In genomic region chr2:190334479-190335224, GRCh38 we compare ENCODE assay signal across 1 cellular context.
A peak's percentile ranks its signal among the peaks of the same experiment; 100 is the strongest.
TF ChIP-seq lines count a peak whose summit lies in the region.

No MANE protein-coding gene starts in this region.

TF ChIP-seq in HepG2, 621 proteins besides CTCF, POLR2A, EP300 and RAD21 (continued from another document and continues in another):
- TF ChIP-seq, protein P1, sequence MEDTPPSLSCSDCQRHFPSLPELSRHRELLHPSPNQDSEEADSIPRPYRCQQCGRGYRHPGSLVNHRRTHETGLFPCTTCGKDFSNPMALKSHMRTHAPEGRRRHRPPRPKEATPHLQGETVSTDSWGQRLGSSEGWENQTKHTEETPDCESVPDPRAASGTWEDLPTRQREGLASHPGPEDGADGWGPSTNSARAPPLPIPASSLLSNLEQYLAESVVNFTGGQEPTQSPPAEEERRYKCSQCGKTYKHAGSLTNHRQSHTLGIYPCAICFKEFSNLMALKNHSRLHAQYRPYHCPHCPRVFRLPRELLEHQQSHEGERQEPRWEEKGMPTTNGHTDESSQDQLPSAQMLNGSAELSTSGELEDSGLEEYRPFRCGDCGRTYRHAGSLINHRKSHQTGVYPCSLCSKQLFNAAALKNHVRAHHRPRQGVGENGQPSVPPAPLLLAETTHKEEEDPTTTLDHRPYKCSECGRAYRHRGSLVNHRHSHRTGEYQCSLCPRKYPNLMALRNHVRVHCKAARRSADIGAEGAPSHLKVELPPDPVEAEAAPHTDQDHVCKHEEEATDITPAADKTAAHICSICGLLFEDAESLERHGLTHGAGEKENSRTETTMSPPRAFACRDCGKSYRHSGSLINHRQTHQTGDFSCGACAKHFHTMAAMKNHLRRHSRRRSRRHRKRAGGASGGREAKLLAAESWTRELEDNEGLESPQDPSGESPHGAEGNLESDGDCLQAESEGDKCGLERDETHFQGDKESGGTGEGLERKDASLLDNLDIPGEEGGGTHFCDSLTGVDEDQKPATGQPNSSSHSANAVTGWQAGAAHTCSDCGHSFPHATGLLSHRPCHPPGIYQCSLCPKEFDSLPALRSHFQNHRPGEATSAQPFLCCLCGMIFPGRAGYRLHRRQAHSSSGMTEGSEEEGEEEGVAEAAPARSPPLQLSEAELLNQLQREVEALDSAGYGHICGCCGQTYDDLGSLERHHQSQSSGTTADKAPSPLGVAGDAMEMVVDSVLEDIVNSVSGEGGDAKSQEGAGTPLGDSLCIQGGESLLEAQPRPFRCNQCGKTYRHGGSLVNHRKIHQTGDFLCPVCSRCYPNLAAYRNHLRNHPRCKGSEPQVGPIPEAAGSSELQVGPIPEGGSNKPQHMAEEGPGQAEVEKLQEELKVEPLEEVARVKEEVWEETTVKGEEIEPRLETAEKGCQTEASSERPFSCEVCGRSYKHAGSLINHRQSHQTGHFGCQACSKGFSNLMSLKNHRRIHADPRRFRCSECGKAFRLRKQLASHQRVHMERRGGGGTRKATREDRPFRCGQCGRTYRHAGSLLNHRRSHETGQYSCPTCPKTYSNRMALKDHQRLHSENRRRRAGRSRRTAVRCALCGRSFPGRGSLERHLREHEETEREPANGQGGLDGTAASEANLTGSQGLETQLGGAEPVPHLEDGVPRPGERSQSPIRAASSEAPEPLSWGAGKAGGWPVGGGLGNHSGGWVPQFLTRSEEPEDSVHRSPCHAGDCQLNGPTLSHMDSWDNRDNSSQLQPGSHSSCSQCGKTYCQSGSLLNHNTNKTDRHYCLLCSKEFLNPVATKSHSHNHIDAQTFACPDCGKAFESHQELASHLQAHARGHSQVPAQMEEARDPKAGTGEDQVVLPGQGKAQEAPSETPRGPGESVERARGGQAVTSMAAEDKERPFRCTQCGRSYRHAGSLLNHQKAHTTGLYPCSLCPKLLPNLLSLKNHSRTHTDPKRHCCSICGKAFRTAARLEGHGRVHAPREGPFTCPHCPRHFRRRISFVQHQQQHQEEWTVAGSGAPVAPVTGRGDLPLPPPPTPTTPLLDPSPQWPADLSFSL (CRISPR knock-in tag; IDR thresholded peaks at IDR 0.05): no peak
- peak; percentile 65; the same call in 1 of the 2 replicates for TF ChIP-seq KLF6 (CRISPR knock-in tag; IDR thresholded peaks at IDR 0.05)
- TF ChIP-seq ZSCAN21 (CRISPR knock-in tag; IDR thresholded peaks at IDR 0.05; ENCODE audit: borderline replicate concordance): no peak
- no peak for TF ChIP-seq ARNT2 (CRISPR knock-in tag; IDR thresholded peaks at IDR 0.05; ENCODE audit: low read depth)
- TF ChIP-seq ZFAT (CRISPR knock-in tag; conservative IDR thresholded peaks at IDR 0.05): no peak
- no peak for TF ChIP-seq HNRNPLL (IDR thresholded peaks at IDR 0.05; ENCODE audit: low read depth, low read length, poor library complexity, severe bottlenecking)
- TF ChIP-seq TMF1 (CRISPR knock-in tag; IDR thresholded peaks at IDR 0.05; ENCODE audit: low read depth): no peak
- TF ChIP-seq, protein P2, sequence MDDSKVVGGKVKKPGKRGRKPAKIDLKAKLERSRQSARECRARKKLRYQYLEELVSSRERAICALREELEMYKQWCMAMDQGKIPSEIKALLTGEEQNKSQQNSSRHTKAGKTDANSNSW (CRISPR knock-in tag; IDR thresholded peaks at IDR 0.05; ENCODE audit: borderline replicate concordance): no peak
- TF ChIP-seq ZNF749 (CRISPR knock-in tag; IDR thresholded peaks at IDR 0.05; ENCODE audit: borderline replicate concordance): 0 out of 2 replicates have a peak, but pooled peaks have one; percentile 37
- peak; percentile 52; the same call in 1 of the 2 replicates for TF ChIP-seq ESRRA (CRISPR knock-in tag; IDR thresholded peaks at IDR 0.05; ENCODE audit: low read depth)
- TF ChIP-seq ISX (CRISPR knock-in tag; conservative IDR thresholded peaks at IDR 0.05): no peak
- no peak for TF ChIP-seq ZNF121 (CRISPR knock-in tag; IDR thresholded peaks at IDR 0.05)
- no peak for TF ChIP-seq ZNF549 (CRISPR knock-in tag; IDR thresholded peaks at IDR 0.05)
- TF ChIP-seq IKZF5 (CRISPR knock-in tag; IDR thresholded peaks at IDR 0.05): peak; percentile 86
- no peak for TF ChIP-seq GLI4 (CRISPR knock-in tag; IDR thresholded peaks at IDR 0.05; ENCODE audit: borderline replicate concordance)
- no peak for TF ChIP-seq HOXA9 (CRISPR knock-in tag; IDR thresholded peaks at IDR 0.05; ENCODE audit: borderline replicate concordance)
- TF ChIP-seq DMTF1 (CRISPR knock-in tag; IDR thresholded peaks at IDR 0.05): no peak
- TF ChIP-seq GMEB1 (CRISPR knock-in tag; IDR thresholded peaks at IDR 0.05; ENCODE audit: borderline replicate concordance): no peak
- TF ChIP-seq RFXAP (CRISPR knock-in tag; IDR thresholded peaks at IDR 0.05; ENCODE audit: borderline replicate concordance): peak; percentile 69; the same call in 1 of the 2 replicates
- no peak for TF ChIP-seq TIGD3 (CRISPR knock-in tag; IDR thresholded peaks at IDR 0.05; ENCODE audit: borderline replicate concordance)
- TF ChIP-seq ZNF414 (CRISPR knock-in tag; IDR thresholded peaks at IDR 0.05): no peak
- peak; percentile 93; the same call in 1 of the 2 replicates for TF ChIP-seq SALL1 (CRISPR knock-in tag; IDR thresholded peaks at IDR 0.05)
- TF ChIP-seq ZNF761 (CRISPR knock-in tag; conservative IDR thresholded peaks at IDR 0.05): 0 out of 2 replicates have a peak, but pooled peaks have one; percentile 27
- TF ChIP-seq ATF6 (CRISPR knock-in tag; conservative IDR thresholded peaks at IDR 0.05): 0 out of 2 replicates have a peak, but pooled peaks have one; percentile 83
- peak; percentile 88 for TF ChIP-seq TEAD3 (CRISPR knock-in tag; optimal IDR thresholded peaks at IDR 0.05; ENCODE audit: borderline replicate concordance)
- TF ChIP-seq FOXP4 (CRISPR knock-in tag; IDR thresholded peaks at IDR 0.05): peak; percentile 87
- TF ChIP-seq PAWR (CRISPR knock-in tag; IDR thresholded peaks at IDR 0.05; ENCODE audit: borderline replicate concordance): no peak
- no peak for TF ChIP-seq U2AF2 (IDR thresholded peaks at IDR 0.05; ENCODE audit: low read depth, low read length)
- TF ChIP-seq ZNF562 (CRISPR knock-in tag; IDR thresholded peaks at IDR 0.05; ENCODE audit: borderline replicate concordance): no peak
- no peak for TF ChIP-seq DNMT1 (CRISPR knock-in tag; IDR thresholded peaks at IDR 0.05)
- no peak for TF ChIP-seq PRMT3 (CRISPR knock-in tag; IDR thresholded peaks at IDR 0.05; ENCODE audit: borderline replicate concordance, low read depth)
- no peak for TF ChIP-seq ZNF674 (CRISPR knock-in tag; IDR thresholded peaks at IDR 0.05; ENCODE audit: low read depth)
- no peak for TF ChIP-seq MAZ (IDR thresholded peaks at IDR 0.05; ENCODE audit: borderline replicate concordance, low read depth, low read length)
- no peak for TF ChIP-seq MAZ (CRISPR knock-in tag; IDR thresholded peaks at IDR 0.05; ENCODE audit: low read depth)
- TF ChIP-seq PITX1 (CRISPR knock-in tag; IDR thresholded peaks at IDR 0.05): no peak
- TF ChIP-seq NFIB (CRISPR knock-in tag; IDR thresholded peaks at IDR 0.05; ENCODE audit: borderline replicate concordance): no peak
- peak; percentile 95 for TF ChIP-seq HDAC2 (CRISPR knock-in tag; IDR thresholded peaks at IDR 0.05)
- TF ChIP-seq ZNF790 (CRISPR knock-in tag; IDR thresholded peaks at IDR 0.05; ENCODE audit: borderline replicate concordance): no peak
- peak; percentile 95 for TF ChIP-seq MED1 (CRISPR knock-in tag; IDR thresholded peaks at IDR 0.05)
- TF ChIP-seq SRSF4 (IDR thresholded peaks at IDR 0.05; ENCODE audit: low read depth, low read length, poor library complexity, severe bottlenecking): no peak
- TF ChIP-seq, protein P3, sequence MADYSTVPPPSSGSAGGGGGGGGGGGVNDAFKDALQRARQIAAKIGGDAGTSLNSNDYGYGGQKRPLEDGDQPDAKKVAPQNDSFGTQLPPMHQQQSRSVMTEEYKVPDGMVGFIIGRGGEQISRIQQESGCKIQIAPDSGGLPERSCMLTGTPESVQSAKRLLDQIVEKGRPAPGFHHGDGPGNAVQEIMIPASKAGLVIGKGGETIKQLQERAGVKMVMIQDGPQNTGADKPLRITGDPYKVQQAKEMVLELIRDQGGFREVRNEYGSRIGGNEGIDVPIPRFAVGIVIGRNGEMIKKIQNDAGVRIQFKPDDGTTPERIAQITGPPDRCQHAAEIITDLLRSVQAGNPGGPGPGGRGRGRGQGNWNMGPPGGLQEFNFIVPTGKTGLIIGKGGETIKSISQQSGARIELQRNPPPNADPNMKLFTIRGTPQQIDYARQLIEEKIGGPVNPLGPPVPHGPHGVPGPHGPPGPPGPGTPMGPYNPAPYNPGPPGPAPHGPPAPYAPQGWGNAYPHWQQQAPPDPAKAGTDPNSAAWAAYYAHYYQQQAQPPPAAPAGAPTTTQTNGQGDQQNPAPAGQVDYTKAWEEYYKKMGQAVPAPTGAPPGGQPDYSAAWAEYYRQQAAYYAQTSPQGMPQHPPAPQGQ (CRISPR knock-in tag; IDR thresholded peaks at IDR 0.05; ENCODE audit: borderline replicate concordance): no peak
- no peak for TF ChIP-seq ZNF484 (CRISPR knock-in tag; IDR thresholded peaks at IDR 0.05; ENCODE audit: borderline replicate concordance, low read depth)
- no peak for TF ChIP-seq ZC3H13 (CRISPR knock-in tag; IDR thresholded peaks at IDR 0.05)
